8 cellular contexts compared by ENCODE assay signal in genomic region chr15:68389936-68390790, GRCh38. TPM values are rescaled to one million over a fixed set of nuclear protein-coding genes. Genes with fewer than 3 reads are reported as not detected.
DNase-seq lines count a peak whose midpoint lies in the region; ATAC-seq and TF ChIP-seq lines count a peak whose summit lies in the region.

No MANE protein-coding gene starts in this region.

- H3K27me3 Mint-ChIP-seq in CD14-positive monocyte (ENCODE audit: low read depth in 3 of 3), result peaks cover 1 to 4% (median 3%) of the 10 kb centered on the region in 3 donors
- H3K27me3 Mint-ChIP-seq in CD4-positive, alpha-beta memory T cell, result peaks cover 22 to 30% of the 10 kb centered on the region in 2 donors

- H3K4me1 Mint-ChIP-seq in CD14-positive monocyte, result peaks cover 18% of the 10 kb centered on the region
- no peaks in the 10 kb centered on the region for H3K4me1 Mint-ChIP-seq in CD4-positive, alpha-beta memory T cell

- no peak for TF ChIP-seq CTCF in CD14-positive monocyte (IDR thresholded peaks at IDR 0.05)

- peaks cover 0 to 8% (median 3%) of the 10 kb centered on the region in 7 donors for H3K9me3 Mint-ChIP-seq in CD14-positive monocyte
- H3K9me3 Mint-ChIP-seq in CD4-positive, alpha-beta memory T cell, result peaks cover 0 to 11% (median 6%) of the 10 kb centered on the region in 8 donors

- ATAC-seq in GM21529 (IDR thresholded peaks at IDR 0.05; ENCODE audit: unreplicated experiment) (peak; percentile 55), GM19023 (IDR thresholded peaks at IDR 0.05; ENCODE audit: unreplicated experiment) (no peak), HG03432 (IDR thresholded peaks at IDR 0.05; ENCODE audit: unreplicated experiment) (no peak), GM18870 (IDR thresholded peaks at IDR 0.05; ENCODE audit: unreplicated experiment) (no peak)

- no peaks in the 10 kb centered on the region for H3K36me3 ChIP-seq in CD4-positive, alpha-beta memory T cell (ENCODE audit: insufficient read depth, low read length)

- peak overlapping the region in 1 of 2 donors; percentile 61 for H3K4me3 Mint-ChIP-seq in CD14-positive monocyte
- no peak overlapping the region for H3K4me3 Mint-ChIP-seq in CD4-positive, alpha-beta memory T cell

- H3K9me3 ChIP-seq in CD4-positive, alpha-beta memory T cell (ENCODE audit: control insufficient read depth in 1 of 2, low read length in 2 of 2), result no peaks in the 10 kb centered on the region

- H3K4me1 ChIP-seq in CD4-positive, alpha-beta memory T cell (ENCODE audit: insufficient read depth, low read length), result no peaks in the 10 kb centered on the region

- H3K4me3 ChIP-seq in CD4-positive, alpha-beta memory T cell (ENCODE audit: low read length in 2 of 2), result no peak overlapping the region

- peak overlapping the region in 2 of 7 donors; percentile 8 to 42 for H3K27ac Mint-ChIP-seq in CD14-positive monocyte
- H3K27ac Mint-ChIP-seq in CD4-positive, alpha-beta memory T cell, result no peak overlapping the region

- H3K36me3 Mint-ChIP-seq in CD14-positive monocyte, result no peaks in the 10 kb centered on the region
- no peaks in the 10 kb centered on the region for H3K36me3 Mint-ChIP-seq in CD4-positive, alpha-beta memory T cell

- intact Hi-C loops in CD14-positive monocyte (cut with micrococcal nuclease), result no loop called here
- intact Hi-C loops in CD4-positive, alpha-beta memory T cell (cut with micrococcal nuclease), result no loop called here

- DNase-seq in CD14-positive monocyte (ENCODE audit: low spot score) (peak; percentile 57), SKM-1 treated with dmso at 0.1 percent for 144 hours (lab: John Stamatoyannopoulos, UW; ENCODE audit: unreplicated experiment) (peak; percentile 75), iPS-NIHi7 (ENCODE audit: extremely low spot score) (peak; percentile 37)
- no peak for DNase-seq in CD4-positive, alpha-beta memory T cell

- CTCF ChIA-PET in CD4-positive, alpha-beta memory T cell (lab: Charles Lee; ENCODE audit: partially characterized antibody), result no interaction called here

- POLR2A ChIA-PET in CD4-positive, alpha-beta memory T cell (lab: Charles Lee; ENCODE audit: partially characterized antibody), result no interaction called here

- no peak overlapping the region for H3K27ac ChIP-seq in CD4-positive, alpha-beta memory T cell (ENCODE audit: low read depth, low read length)

- H3K27me3 ChIP-seq in CD4-positive, alpha-beta memory T cell (ENCODE audit: insufficient read depth, low read length), result no peaks in the 10 kb centered on the region

RNA-seq across cellular contexts. Expression of gene ITGA11, which starts 41.8 kb away (rescaled TPM):
- under 1 TPM in 1 of 2 donors, not detected in 1; 0.01 TPM for polyA plus RNA-seq in CD14-positive monocyte
- total RNA-seq in CD4-positive, alpha-beta memory T cell, result not detected
- polyA plus RNA-seq in CD4-positive, alpha-beta memory T cell, result not detected

Comparison
In these comparisons a context has a peak if more than half of its experiments do, and no peak if none do; other contexts are left out.
1. DNase-seq: peak in CD14-positive monocyte (single experiment), SKM-1 treated with dmso at 0.1 percent for 144 hours (single experiment) and iPS-NIHi7 (single experiment); none in CD4-positive, alpha-beta memory T cell (0 of 5).